ENCODE assay signal across 1 cellular context in the genomic region with DNA sequence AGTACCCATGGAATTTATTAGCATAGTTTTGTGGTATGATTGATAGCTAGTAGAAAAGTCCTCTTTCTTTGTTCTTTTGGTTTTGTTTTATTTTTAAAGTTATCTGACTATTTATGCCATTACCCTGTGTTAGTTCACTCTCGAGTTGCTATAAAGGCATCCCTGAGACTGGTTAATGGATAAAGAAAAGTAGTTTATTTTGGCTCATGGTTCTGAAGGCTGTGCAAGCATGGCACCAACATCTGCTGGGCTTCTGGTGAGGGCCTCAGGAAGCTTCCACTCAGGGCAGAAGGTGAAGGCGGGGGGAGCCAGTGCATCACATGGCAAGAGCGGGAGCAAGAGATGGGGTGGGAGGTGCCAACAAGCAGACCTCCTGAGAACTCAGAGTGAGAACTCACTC.
TF ChIP-seq lines count a peak whose summit lies in the region.

No MANE protein-coding gene starts in this region.

TF ChIP-seq in GM23338, 12 proteins besides CTCF, POLR2A, EP300 and RAD21 (continued from another document):
- TF ChIP-seq, protein P1, sequence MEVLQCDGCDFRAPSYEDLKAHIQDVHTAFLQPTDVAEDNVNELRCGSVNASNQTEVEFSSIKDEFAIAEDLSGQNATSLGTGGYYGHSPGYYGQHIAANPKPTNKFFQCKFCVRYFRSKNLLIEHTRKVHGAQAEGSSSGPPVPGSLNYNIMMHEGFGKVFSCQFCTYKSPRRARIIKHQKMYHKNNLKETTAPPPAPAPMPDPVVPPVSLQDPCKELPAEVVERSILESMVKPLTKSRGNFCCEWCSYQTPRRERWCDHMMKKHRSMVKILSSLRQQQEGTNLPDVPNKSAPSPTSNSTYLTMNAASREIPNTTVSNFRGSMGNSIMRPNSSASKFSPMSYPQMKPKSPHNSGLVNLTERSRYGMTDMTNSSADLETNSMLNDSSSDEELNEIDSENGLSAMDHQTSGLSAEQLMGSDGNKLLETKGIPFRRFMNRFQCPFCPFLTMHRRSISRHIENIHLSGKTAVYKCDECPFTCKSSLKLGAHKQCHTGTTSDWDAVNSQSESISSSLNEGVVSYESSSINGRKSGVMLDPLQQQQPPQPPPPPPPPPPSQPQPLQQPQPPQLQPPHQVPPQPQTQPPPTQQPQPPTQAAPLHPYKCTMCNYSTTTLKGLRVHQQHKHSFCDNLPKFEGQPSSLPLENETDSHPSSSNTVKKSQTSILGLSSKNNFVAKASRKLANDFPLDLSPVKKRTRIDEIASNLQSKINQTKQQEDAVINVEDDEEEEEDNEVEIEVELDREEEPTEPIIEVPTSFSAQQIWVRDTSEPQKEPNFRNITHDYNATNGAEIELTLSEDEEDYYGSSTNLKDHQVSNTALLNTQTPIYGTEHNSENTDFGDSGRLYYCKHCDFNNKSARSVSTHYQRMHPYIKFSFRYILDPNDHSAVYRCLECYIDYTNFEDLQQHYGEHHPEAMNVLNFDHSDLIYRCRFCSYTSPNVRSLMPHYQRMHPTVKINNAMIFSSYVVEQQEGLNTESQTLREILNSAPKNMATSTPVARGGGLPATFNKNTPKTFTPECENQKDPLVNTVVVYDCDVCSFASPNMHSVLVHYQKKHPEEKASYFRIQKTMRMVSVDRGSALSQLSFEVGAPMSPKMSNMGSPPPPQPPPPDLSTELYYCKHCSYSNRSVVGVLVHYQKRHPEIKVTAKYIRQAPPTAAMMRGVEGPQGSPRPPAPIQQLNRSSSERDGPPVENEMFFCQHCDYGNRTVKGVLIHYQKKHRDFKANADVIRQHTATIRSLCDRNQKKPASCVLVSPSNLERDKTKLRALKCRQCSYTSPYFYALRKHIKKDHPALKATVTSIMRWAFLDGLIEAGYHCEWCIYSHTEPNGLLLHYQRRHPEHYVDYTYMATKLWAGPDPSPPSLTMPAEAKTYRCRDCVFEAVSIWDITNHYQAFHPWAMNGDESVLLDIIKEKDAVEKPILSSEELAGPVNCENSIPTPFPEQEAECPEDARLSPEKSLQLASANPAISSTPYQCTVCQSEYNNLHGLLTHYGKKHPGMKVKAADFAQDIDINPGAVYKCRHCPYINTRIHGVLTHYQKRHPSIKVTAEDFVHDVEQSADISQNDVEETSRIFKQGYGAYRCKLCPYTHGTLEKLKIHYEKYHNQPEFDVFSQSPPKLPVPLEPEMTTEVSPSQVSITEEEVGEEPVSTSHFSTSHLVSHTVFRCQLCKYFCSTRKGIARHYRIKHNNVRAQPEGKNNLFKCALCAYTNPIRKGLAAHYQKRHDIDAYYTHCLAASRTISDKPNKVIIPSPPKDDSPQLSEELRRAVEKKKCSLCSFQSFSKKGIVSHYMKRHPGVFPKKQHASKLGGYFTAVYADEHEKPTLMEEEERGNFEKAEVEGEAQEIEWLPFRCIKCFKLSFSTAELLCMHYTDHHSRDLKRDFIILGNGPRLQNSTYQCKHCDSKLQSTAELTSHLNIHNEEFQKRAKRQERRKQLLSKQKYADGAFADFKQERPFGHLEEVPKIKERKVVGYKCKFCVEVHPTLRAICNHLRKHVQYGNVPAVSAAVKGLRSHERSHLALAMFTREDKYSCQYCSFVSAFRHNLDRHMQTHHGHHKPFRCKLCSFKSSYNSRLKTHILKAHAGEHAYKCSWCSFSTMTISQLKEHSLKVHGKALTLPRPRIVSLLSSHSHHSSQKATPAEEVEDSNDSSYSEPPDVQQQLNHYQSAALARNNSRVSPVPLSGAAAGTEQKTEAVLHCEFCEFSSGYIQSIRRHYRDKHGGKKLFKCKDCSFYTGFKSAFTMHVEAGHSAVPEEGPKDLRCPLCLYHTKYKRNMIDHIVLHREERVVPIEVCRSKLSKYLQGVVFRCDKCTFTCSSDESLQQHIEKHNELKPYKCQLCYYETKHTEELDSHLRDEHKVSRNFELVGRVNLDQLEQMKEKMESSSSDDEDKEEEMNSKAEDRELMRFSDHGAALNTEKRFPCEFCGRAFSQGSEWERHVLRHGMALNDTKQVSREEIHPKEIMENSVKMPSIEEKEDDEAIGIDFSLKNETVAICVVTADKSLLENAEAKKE (CRISPR knock-in tag; IDR thresholded peaks at IDR 0.05): no peak
- no peak for TF ChIP-seq JUNB (IDR thresholded peaks at IDR 0.05; ENCODE audit: unreplicated experiment)
- no peak for TF ChIP-seq POLR2AphosphoS5 (IDR thresholded peaks at IDR 0.05; ENCODE audit: low read depth)
- TF ChIP-seq EZH2 (IDR thresholded peaks at IDR 0.05; ENCODE audit: low read depth, unreplicated experiment): no peak
- TF ChIP-seq, protein P2, sequence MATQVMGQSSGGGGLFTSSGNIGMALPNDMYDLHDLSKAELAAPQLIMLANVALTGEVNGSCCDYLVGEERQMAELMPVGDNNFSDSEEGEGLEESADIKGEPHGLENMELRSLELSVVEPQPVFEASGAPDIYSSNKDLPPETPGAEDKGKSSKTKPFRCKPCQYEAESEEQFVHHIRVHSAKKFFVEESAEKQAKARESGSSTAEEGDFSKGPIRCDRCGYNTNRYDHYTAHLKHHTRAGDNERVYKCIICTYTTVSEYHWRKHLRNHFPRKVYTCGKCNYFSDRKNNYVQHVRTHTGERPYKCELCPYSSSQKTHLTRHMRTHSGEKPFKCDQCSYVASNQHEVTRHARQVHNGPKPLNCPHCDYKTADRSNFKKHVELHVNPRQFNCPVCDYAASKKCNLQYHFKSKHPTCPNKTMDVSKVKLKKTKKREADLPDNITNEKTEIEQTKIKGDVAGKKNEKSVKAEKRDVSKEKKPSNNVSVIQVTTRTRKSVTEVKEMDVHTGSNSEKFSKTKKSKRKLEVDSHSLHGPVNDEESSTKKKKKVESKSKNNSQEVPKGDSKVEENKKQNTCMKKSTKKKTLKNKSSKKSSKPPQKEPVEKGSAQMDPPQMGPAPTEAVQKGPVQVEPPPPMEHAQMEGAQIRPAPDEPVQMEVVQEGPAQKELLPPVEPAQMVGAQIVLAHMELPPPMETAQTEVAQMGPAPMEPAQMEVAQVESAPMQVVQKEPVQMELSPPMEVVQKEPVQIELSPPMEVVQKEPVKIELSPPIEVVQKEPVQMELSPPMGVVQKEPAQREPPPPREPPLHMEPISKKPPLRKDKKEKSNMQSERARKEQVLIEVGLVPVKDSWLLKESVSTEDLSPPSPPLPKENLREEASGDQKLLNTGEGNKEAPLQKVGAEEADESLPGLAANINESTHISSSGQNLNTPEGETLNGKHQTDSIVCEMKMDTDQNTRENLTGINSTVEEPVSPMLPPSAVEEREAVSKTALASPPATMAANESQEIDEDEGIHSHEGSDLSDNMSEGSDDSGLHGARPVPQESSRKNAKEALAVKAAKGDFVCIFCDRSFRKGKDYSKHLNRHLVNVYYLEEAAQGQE (IDR thresholded peaks at IDR 0.05; ENCODE audit: unreplicated experiment): no peak
- no peak for TF ChIP-seq ZNF114 (CRISPR knock-in tag; IDR thresholded peaks at IDR 0.05)
- TF ChIP-seq, protein P3, sequence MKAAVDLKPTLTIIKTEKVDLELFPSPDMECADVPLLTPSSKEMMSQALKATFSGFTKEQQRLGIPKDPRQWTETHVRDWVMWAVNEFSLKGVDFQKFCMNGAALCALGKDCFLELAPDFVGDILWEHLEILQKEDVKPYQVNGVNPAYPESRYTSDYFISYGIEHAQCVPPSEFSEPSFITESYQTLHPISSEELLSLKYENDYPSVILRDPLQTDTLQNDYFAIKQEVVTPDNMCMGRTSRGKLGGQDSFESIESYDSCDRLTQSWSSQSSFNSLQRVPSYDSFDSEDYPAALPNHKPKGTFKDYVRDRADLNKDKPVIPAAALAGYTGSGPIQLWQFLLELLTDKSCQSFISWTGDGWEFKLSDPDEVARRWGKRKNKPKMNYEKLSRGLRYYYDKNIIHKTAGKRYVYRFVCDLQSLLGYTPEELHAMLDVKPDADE (IDR thresholded peaks at IDR 0.05): no peak
- TF ChIP-seq ZNF331 (CRISPR knock-in tag; IDR thresholded peaks at IDR 0.05; ENCODE audit: low read depth): no peak
